8 cellular contexts compared by ENCODE assay signal in the genomic region with DNA sequence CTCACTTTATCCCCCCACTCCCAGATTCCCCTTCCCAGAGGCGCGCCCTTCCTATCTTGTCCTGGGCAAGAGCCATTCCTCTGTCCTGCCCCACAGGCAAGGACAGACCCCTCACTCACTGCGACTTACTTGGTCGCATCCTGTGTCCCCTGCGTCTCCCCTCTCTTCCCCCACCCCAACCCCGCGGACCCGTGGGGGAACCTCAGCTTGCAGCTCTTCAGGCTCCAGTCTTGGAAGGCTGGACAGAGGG. TPM values are rescaled to one million over a fixed set of nuclear protein-coding genes. Genes with fewer than 3 reads are reported as not detected.
DNase-seq lines count a peak whose midpoint lies in the region; ATAC-seq, FAIRE-seq and TF ChIP-seq lines count a peak whose summit lies in the region.

No MANE protein-coding gene starts in this region.

- DNase-seq in HL-60 (ENCODE audit: low read depth in 1 of 2, low spot score in 1 of 2), result no peak
- DNase-seq in activated naive CD8-positive, alpha-beta T cell treated with anti-CD3 and anti-CD28 coated beads, Interleukin-2, amount 50 U/mL, for 24 hours, result no peak
- no peak for DNase-seq in kidney
- DNase-seq in stimulated activated naive CD8-positive, alpha-beta T cell treated with anti-CD3 and anti-CD28 coated beads, Interleukin-15, Interleukin-2, amounts not matched to agents 100 U/mL and 50 U/mL, for 24 hours, result no peak
- DNase-seq in NAMALWA (ENCODE audit: low spot score), result no peak
- DNase-seq in NCI-H2171 (lab: John Stamatoyannopoulos, UW), result no peak
- no peak for DNase-seq in NCI-H1417 treated with DMSO at 0.1 percent for 48 hours (lab: John Stamatoyannopoulos, UW)

- H3K36me3 ChIP-seq in kidney (ENCODE audit: control insufficient read depth in 1 of 2, insufficient read depth in 2 of 2, low read length in 2 of 2), result no peaks in the 10 kb centered on the region

- peaks cover 7% of the 10 kb centered on the region for H3K36me3 Mint-ChIP-seq in activated naive CD8-positive, alpha-beta T cell treated with anti-CD3 and anti-CD28 coated beads, Interleukin-2, amount 50 U/mL, for 24 hours (ENCODE audit: low read depth)

- H3K9me3 ChIP-seq in kidney (ENCODE audit: control insufficient read depth in 1 of 2, low read length in 2 of 2), result peaks cover 0 to 3% of the 10 kb centered on the region in 2 donors

- peak overlapping the region; percentile 35; the same call in 1 of the 2 replicates for H3K4me3 ChIP-seq in HL-60 (replicated peaks; ENCODE audit: insufficient read depth, low read length)
- peak overlapping the region; percentile 58 to 59 for H3K4me3 ChIP-seq in kidney (ENCODE audit: low read length in 2 of 2)

- no peak for FAIRE-seq in kidney (lab: Jason Lieb, UNC)

- H3K4me3 Mint-ChIP-seq in activated naive CD8-positive, alpha-beta T cell treated with anti-CD3 and anti-CD28 coated beads, Interleukin-2, amount 50 U/mL, for 24 hours, result peak overlapping the region; percentile 65

- H3K4me1 Mint-ChIP-seq in activated naive CD8-positive, alpha-beta T cell treated with anti-CD3 and anti-CD28 coated beads, Interleukin-2, amount 50 U/mL, for 24 hours, result peaks cover 20% of the 10 kb centered on the region

- H3K27ac Mint-ChIP-seq in activated naive CD8-positive, alpha-beta T cell treated with anti-CD3 and anti-CD28 coated beads, Interleukin-2, amount 50 U/mL, for 24 hours, result no peak overlapping the region

- no peak for ATAC-seq in activated naive CD8-positive, alpha-beta T cell treated with anti-CD3 and anti-CD28 coated beads, Interleukin-2, amount 50 U/mL, for 24 hours
- peak; percentile 33 for ATAC-seq in stimulated activated naive CD8-positive, alpha-beta T cell treated with anti-CD3 and anti-CD28 coated beads, Interleukin-15, Interleukin-2, amounts not matched to agents 100 U/mL and 50 U/mL, for 24 hours
- ATAC-seq in GM21717 (IDR thresholded peaks at IDR 0.05; ENCODE audit: unreplicated experiment), result no peak

- H3K27ac ChIP-seq in HL-60 (replicated peaks) (no peak overlapping the region), kidney (ENCODE audit: low read depth in 2 of 2, low read length in 2 of 2) (peak overlapping the region; percentile 11 to 47)

- TF ChIP-seq CTCF in HL-60 (IDR thresholded peaks at IDR 0.05; ENCODE audit: insufficient read depth, low read length), result no peak
- no peak for TF ChIP-seq CTCF in kidney (IDR thresholded peaks at IDR 0.05; ENCODE audit: borderline replicate concordance, extremely low read depth, insufficient read depth)

- peak overlapping the region in 1 of 2 donors; percentile 23 for H3K9ac ChIP-seq in kidney (ENCODE audit: low read length in 2 of 2)

- H3K4me1 ChIP-seq in kidney (ENCODE audit: control insufficient read depth in 1 of 2, insufficient read depth in 1 of 2, low read depth in 1 of 2, low read length in 2 of 2), result peaks cover 5 to 16% of the 10 kb centered on the region in 2 donors

- H3K27me3 Mint-ChIP-seq in activated naive CD8-positive, alpha-beta T cell treated with anti-CD3 and anti-CD28 coated beads, Interleukin-2, amount 50 U/mL, for 24 hours, result peaks cover 63% of the 10 kb centered on the region

- intact Hi-C loops in kidney (cut with DNase I), result no loop called here

- H3K27me3 ChIP-seq in HL-60 (ENCODE audit: insufficient read depth, poor library complexity, severe bottlenecking), result peaks cover 8% of the 10 kb centered on the region

- peaks cover 9% of the 10 kb centered on the region for H3K9me3 Mint-ChIP-seq in activated naive CD8-positive, alpha-beta T cell treated with anti-CD3 and anti-CD28 coated beads, Interleukin-2, amount 50 U/mL, for 24 hours

RNA-seq across cellular contexts. Expression of a gene that starts 0.5 kb away (rescaled TPM):
- 11.0 TPM for total RNA-seq in kidney
- polyA plus RNA-seq in kidney (ENCODE audit: insufficient read depth, low read depth, low replicate concordance), result 6.8 TPM
